In the genomic region with DNA sequence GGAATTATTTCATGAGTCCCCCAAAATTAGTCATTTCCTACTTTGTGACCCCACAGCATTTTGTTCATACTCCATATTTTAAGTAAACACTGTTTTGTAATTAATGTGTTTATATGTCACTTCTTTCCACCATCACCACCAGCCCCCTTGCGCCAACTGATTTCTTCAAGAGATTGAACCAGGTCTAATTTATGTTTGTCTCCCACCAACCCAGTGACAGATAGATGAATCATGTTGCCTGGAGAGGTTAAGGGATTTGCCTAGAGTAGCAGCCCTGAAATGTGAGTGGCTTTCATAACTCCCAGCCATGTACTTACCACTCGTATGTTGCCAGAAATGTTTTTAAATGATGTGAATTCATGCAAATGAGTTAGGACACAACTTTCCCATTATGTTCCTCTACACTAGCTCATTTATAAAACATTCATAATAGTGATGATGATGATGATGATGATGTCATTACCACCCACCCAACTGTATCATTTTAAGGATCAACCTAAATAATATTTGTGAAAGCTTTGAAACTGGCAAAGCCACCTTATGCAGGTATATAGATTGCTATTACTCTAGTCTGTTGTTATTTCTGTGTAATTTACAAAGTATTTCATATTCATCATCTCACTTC, we compare ENCODE assay signal across 9 cellular contexts.
DNase-seq lines count a peak whose midpoint lies in the region; ATAC-seq and TF ChIP-seq lines count a peak whose summit lies in the region.
"Had no signal": no experiment of that assay in that cellular context is flagged by ENCODE, and none has a peak within 500 bp of the region (broad histone marks: within the 10 kb centered on the region; RNA-seq: fewer than 3 reads in every experiment).

No MANE protein-coding gene starts in this region.

- peaks cover 2% of the 10 kb centered on the region for H3K79me1 ChIP-seq in mesendoderm (ENCODE audit: low read length)

- H3K4me2 ChIP-seq in mesendoderm (ENCODE audit: low read length), result no peak overlapping the region

- intact Hi-C loops in left lung (cut with DNase I), result no loop called here

- no peak overlapping the region for H3K9ac ChIP-seq in mesendoderm (ENCODE audit: low read length)

- H3K27me3 ChIP-seq in CD4-positive, CD25-positive, alpha-beta regulatory T cell (ENCODE audit: control insufficient read depth, insufficient read depth, low read length), result no peaks in the 10 kb centered on the region
- H3K27me3 ChIP-seq in mesendoderm (ENCODE audit: insufficient read depth, low read length, poor library complexity), result no peaks in the 10 kb centered on the region
- no peaks in the 10 kb centered on the region for H3K27me3 ChIP-seq in left lung

- H3K27ac ChIP-seq in CD4-positive, CD25-positive, alpha-beta regulatory T cell (ENCODE audit: insufficient read depth, low read length, poor library complexity, severe bottlenecking), result no peak overlapping the region
- H3K27ac ChIP-seq in angular gyrus (ENCODE audit: low read depth, low read length), result peak overlapping the region; percentile 10
- no peak overlapping the region for H3K27ac ChIP-seq in mesendoderm (ENCODE audit: low read depth, low read length)
- H3K27ac ChIP-seq in left lung, result peak overlapping the region in 1 of 2 donors; percentile 0

- no CpG with 5 or more reads among the region's 2 CpGs for whole genome bisulfite sequencing in mesendoderm (ENCODE audit: extremely low coverage, insufficient coverage, low lambda C conversion rate)

- no peaks in the 10 kb centered on the region for H3K27me3 Mint-ChIP-seq in CD4-positive, CD25-positive, alpha-beta regulatory T cell
- H3K27me3 Mint-ChIP-seq: activated naive CD8-positive, alpha-beta T cell treated with anti-CD3 and anti-CD28 coated beads, Interleukin-2, amount 10 ng/mL, durations not matched to agents 7 days and 5 days had no signal

- no peak for ATAC-seq in CD4-positive, CD25-positive, alpha-beta regulatory T cell (ENCODE audit: low read depth in 2 of 2)
- ATAC-seq in left lung (no peak), GM21825 (IDR thresholded peaks at IDR 0.05; ENCODE audit: unreplicated experiment) (no peak)

- no peak overlapping the region for H4K8ac ChIP-seq in mesendoderm (ENCODE audit: low read depth, low read length)

- H2BK15ac ChIP-seq in mesendoderm (replicated peaks; ENCODE audit: low read depth), result no peak overlapping the region

- no peak overlapping the region for H3K18ac ChIP-seq in mesendoderm (ENCODE audit: low read length)

- DNase-seq in CD4-positive, CD25-positive, alpha-beta regulatory T cell, result no peak
- peak; percentile 60 for DNase-seq in HPDE6-E6E7 (ENCODE audit: extremely low spot score)
- peak; percentile 21 for DNase-seq in mesendoderm
- DNase-seq in cerebellum (ENCODE audit: low spot score), result no peak
- DNase-seq in left lung, result no peak
- no peak for DNase-seq in SIG-M5 (lab: John Stamatoyannopoulos, UW)
- DNase-seq: activated naive CD8-positive, alpha-beta T cell treated with anti-CD3 and anti-CD28 coated beads, Interleukin-2, amount 10 ng/mL, durations not matched to agents 7 days and 5 days had no signal

- peaks cover 2% of the 10 kb centered on the region for H3K36me3 ChIP-seq in CD4-positive, CD25-positive, alpha-beta regulatory T cell (ENCODE audit: control insufficient read depth, insufficient read depth, low read length)
- no peaks in the 10 kb centered on the region for H3K36me3 ChIP-seq in mesendoderm (ENCODE audit: control insufficient read depth, insufficient read depth, low read length)
- no peaks in the 10 kb centered on the region for H3K36me3 ChIP-seq in left lung

- H3K56ac ChIP-seq in mesendoderm (ENCODE audit: low read length), result no peak overlapping the region

- H3K4ac ChIP-seq in mesendoderm (ENCODE audit: low read depth, low read length), result no peak overlapping the region

- no peak overlapping the region for H3K23ac ChIP-seq in mesendoderm (ENCODE audit: low read length)

- no peaks in the 10 kb centered on the region for H3K9me3 Mint-ChIP-seq in CD4-positive, CD25-positive, alpha-beta regulatory T cell
- H3K9me3 Mint-ChIP-seq: activated naive CD8-positive, alpha-beta T cell treated with anti-CD3 and anti-CD28 coated beads, Interleukin-2, amount 10 ng/mL, durations not matched to agents 7 days and 5 days had no signal

- H3K79me2 ChIP-seq in mesendoderm (ENCODE audit: control insufficient read depth, insufficient read depth, low read length), result no peaks in the 10 kb centered on the region

- H3K4me1 ChIP-seq in CD4-positive, CD25-positive, alpha-beta regulatory T cell (ENCODE audit: control insufficient read depth, insufficient read depth, low read length, poor library complexity, severe bottlenecking), result no peaks in the 10 kb centered on the region
- H3K4me1 ChIP-seq in mesendoderm (ENCODE audit: control insufficient read depth, low read depth, low read length) (peaks cover 10% of the 10 kb centered on the region), left lung (peaks cover 6 to 39% of the 10 kb centered on the region in 2 donors)

- H2BK120ac ChIP-seq in mesendoderm (ENCODE audit: low read depth, low read length), result no peak overlapping the region

- H3K36me3 Mint-ChIP-seq in CD4-positive, CD25-positive, alpha-beta regulatory T cell, result peaks cover 27% of the 10 kb centered on the region

- H3K4me1 Mint-ChIP-seq in CD4-positive, CD25-positive, alpha-beta regulatory T cell, result peaks cover 18 to 70% (median 51%) of the 10 kb centered on the region in 4 donors

- H2AK5ac ChIP-seq in mesendoderm (ENCODE audit: low read length), result no peak overlapping the region

- H3K4me3 ChIP-seq in CD4-positive, CD25-positive, alpha-beta regulatory T cell (ENCODE audit: low read depth, low read length), result no peak overlapping the region
- H3K4me3 ChIP-seq in mesendoderm (ENCODE audit: low read length), result no peak overlapping the region
- H3K4me3 ChIP-seq in left lung, result no peak overlapping the region

- H3K4me3 Mint-ChIP-seq in CD4-positive, CD25-positive, alpha-beta regulatory T cell, result no peak overlapping the region
- H3K4me3 Mint-ChIP-seq: activated naive CD8-positive, alpha-beta T cell treated with anti-CD3 and anti-CD28 coated beads, Interleukin-2, amount 10 ng/mL, durations not matched to agents 7 days and 5 days had no signal

- H2BK5ac ChIP-seq in mesendoderm (ENCODE audit: low read length), result no peak overlapping the region

- TF ChIP-seq CTCF in left lung (IDR thresholded peaks at IDR 0.05), result no peak

- no peaks in the 10 kb centered on the region for H3K9me3 ChIP-seq in CD4-positive, CD25-positive, alpha-beta regulatory T cell (ENCODE audit: control insufficient read depth in 2 of 2, low read length in 2 of 2)
- H3K9me3 ChIP-seq in left lung, result no peaks in the 10 kb centered on the region

- peak overlapping the region; percentile 76 to 95 (median 78) for H3K27ac Mint-ChIP-seq in CD4-positive, CD25-positive, alpha-beta regulatory T cell
- H3K27ac Mint-ChIP-seq: activated naive CD8-positive, alpha-beta T cell treated with anti-CD3 and anti-CD28 coated beads, Interleukin-2, amount 10 ng/mL, durations not matched to agents 7 days and 5 days had no signal

- H4K5ac ChIP-seq in mesendoderm (ENCODE audit: low read length), result no peak overlapping the region

Comparison
In these comparisons a context has a peak if more than half of its experiments do, and no peak if none do; other contexts are left out.
1. DNase-seq: peak in HPDE6-E6E7 (single experiment) and mesendoderm (single experiment); none in CD4-positive, CD25-positive, alpha-beta regulatory T cell (0 of 3), cerebellum (single experiment), left lung (0 of 2) and SIG-M5 (single experiment).